Comparison of ENCODE assay signal across 11 cellular contexts in the genomic region with DNA sequence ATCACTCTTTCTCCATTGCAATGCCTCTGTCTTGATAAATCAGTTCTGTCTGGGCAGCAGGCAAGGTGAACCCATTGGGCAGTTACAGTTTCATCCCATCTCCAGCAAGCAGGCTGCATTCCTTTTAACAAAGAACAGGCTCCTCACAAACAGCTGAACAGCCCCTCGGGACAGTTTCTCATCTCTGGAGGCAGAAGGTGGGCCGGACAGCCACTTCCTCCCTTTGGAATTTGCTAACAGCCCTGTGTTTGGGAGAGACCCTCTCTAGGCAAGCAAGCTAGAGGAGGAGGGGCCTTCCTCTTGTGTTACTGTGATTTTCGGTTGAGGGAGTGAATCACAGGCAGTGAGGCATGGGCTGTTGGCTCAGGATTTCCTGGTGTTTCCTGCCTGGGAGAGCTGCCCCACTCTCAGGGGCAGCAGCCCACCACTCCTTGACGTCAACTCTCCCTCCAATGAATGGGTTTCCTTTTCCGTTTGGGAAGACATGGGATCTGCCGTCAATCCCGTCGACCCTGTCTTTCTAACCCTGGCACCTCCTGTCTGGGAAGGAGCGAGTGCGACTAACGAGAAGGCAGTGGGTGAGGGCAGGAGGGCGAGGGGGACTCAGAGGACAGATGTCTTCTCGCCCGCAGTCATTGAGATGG. TPM values are rescaled to one million over a fixed set of nuclear protein-coding genes. Genes with fewer than 3 reads are reported as not detected.
DNase-seq lines count a peak whose midpoint lies in the region; TF ChIP-seq lines count a peak whose summit lies in the region.
"Had no signal": no experiment of that assay in that cellular context is flagged by ENCODE, and none has a peak within 500 bp of the region (broad histone marks: within the 10 kb centered on the region; RNA-seq: fewer than 3 reads in every experiment).

No MANE protein-coding gene starts in this region.

- POLR2A ChIA-PET in A673 (lab: Charles Lee; ENCODE audit: low non-redundant PET): interaction anchor here (0.7 kb wide), 1 partner anchor 14 kb away, joined by 3 read pairs; no protein-coding TSS in a partner anchor

- no peaks in the 10 kb centered on the region for H3K9me3 ChIP-seq in SJSA1 (replicated peaks)
- no peaks in the 10 kb centered on the region for H3K9me3 ChIP-seq in neuron (ENCODE audit: low read length)
- no peaks in the 10 kb centered on the region for H3K9me3 ChIP-seq in A673 (ENCODE audit: low read depth, low read length, poor library complexity, severe bottlenecking)

- intact Hi-C loops in CD14-positive monocyte (cut with micrococcal nuclease): loop anchor here (2.0 kb wide), 2 partner anchors 14 kb away; partner anchors contain the start of gene SOCS3 (in 2 of the 2)
- intact Hi-C loops in A673 (cut with micrococcal nuclease; ENCODE audit: unreplicated experiment): no loop called here
- intact Hi-C loops in activated naive CD4-positive, alpha-beta T cell treated with anti-CD3 and anti-CD28 coated beads for 36 hours (cut with micrococcal nuclease): no loop called here

- H3K36me3 ChIP-seq in SJSA1: peaks cover 6% of the 10 kb centered on the region
- no peaks in the 10 kb centered on the region for H3K36me3 ChIP-seq in neuron (ENCODE audit: insufficient read depth, low read length)
- H3K36me3 ChIP-seq in A673 (ENCODE audit: insufficient read depth, low read length, poor library complexity, severe bottlenecking): no peaks in the 10 kb centered on the region

- H3K4me1 ChIP-seq in SJSA1 (replicated peaks) (peaks cover 69% of the 10 kb centered on the region), neuron (ENCODE audit: insufficient read depth, low read length) (peaks cover 44% of the 10 kb centered on the region), A673 (ENCODE audit: insufficient read depth, low read length, poor library complexity, severe bottlenecking) (peaks cover 10% of the 10 kb centered on the region)

- H3K27me3 ChIP-seq in SJSA1 (replicated peaks) (no peaks in the 10 kb centered on the region), neuron (ENCODE audit: insufficient read depth, low read length) (no peaks in the 10 kb centered on the region), A673 (replicated peaks; ENCODE audit: insufficient read depth, low read depth, low read length, poor library complexity) (no peaks in the 10 kb centered on the region)

- no TSS peak for BruUV-seq in A673 (replicated peaks; lab: Mats Ljungman, UMichigan)

- H3K27me3 Mint-ChIP-seq in CD14-positive monocyte (ENCODE audit: low read depth in 3 of 3): peaks cover 0 to 3% (median 2%) of the 10 kb centered on the region in 3 donors
- no peaks in the 10 kb centered on the region for H3K27me3 Mint-ChIP-seq in activated naive CD4-positive, alpha-beta T cell treated with anti-CD3 and anti-CD28 coated beads for 36 hours (ENCODE audit: low read depth)
- H3K27me3 Mint-ChIP-seq: activated CD8-positive, alpha-beta T cell treated with anti-CD3 and anti-CD28 coated beads for 36 hours had no signal

- H3K27ac ChIP-seq in SJSA1 (peak overlapping the region; percentile 91), A673 (ENCODE audit: low read depth, low read length, poor library complexity, severe bottlenecking) (no peak overlapping the region)

- H3K4me1 Mint-ChIP-seq in CD14-positive monocyte: peaks cover 48% of the 10 kb centered on the region
- H3K4me1 Mint-ChIP-seq in activated naive CD4-positive, alpha-beta T cell treated with anti-CD3 and anti-CD28 coated beads for 36 hours (ENCODE audit: low read depth): peaks cover 26% of the 10 kb centered on the region

- DNase-seq in CD14-positive monocyte (ENCODE audit: low spot score) (peak; percentile 67), SJSA1 (ENCODE audit: low read depth in 1 of 2, low spot score in 2 of 2) (peak; percentile 87 to 90), fibroblast of peridontal ligament (ENCODE audit: extremely low read depth) (peak; percentile 79), NCI-H1092 (lab: John Stamatoyannopoulos, UW) (no peak), A673 (ENCODE audit: low spot score) (no peak), NK-92 (lab: John Stamatoyannopoulos, UW; ENCODE audit: unreplicated experiment) (no peak)
- no peak for DNase-seq in activated naive CD4-positive, alpha-beta T cell treated with anti-CD3 and anti-CD28 coated beads for 36 hours
- DNase-seq: activated CD8-positive, alpha-beta T cell treated with anti-CD3 and anti-CD28 coated beads for 36 hours; effector memory CD4-positive, alpha-beta T cell; NCI-H524 treated with DMSO at 0.1 percent for 48 hours had no signal

- CTCF ChIA-PET in A673 (lab: Charles Lee): no interaction called here
- CTCF ChIA-PET in activated naive CD4-positive, alpha-beta T cell treated with anti-CD3 and anti-CD28 coated beads for 36 hours (lab: Charles Lee): interaction anchor here (2.8 kb wide), 1 partner anchor 14 kb away, joined by 11 read pairs; no protein-coding TSS in a partner anchor

- peak overlapping the region; percentile 10 for H2AFZ ChIP-seq in neuron (ENCODE audit: low read depth, low read length)

- no peaks in the 10 kb centered on the region for H3K9me3 Mint-ChIP-seq in CD14-positive monocyte
- H3K9me3 Mint-ChIP-seq in activated naive CD4-positive, alpha-beta T cell treated with anti-CD3 and anti-CD28 coated beads for 36 hours: no peaks in the 10 kb centered on the region
- H3K9me3 Mint-ChIP-seq: activated CD8-positive, alpha-beta T cell treated with anti-CD3 and anti-CD28 coated beads for 36 hours had no signal

- no peak overlapping the region for H3K4me3 ChIP-seq in SJSA1
- H3K4me3 ChIP-seq in neuron (ENCODE audit: low read length): no peak overlapping the region
- H3K4me3 ChIP-seq in A673 (ENCODE audit: low read depth, low read length, poor library complexity, severe bottlenecking): no peak overlapping the region

- no peak for TF ChIP-seq CTCF in CD14-positive monocyte (IDR thresholded peaks at IDR 0.05)
- no peak for TF ChIP-seq CTCF in A673 (conservative IDR thresholded peaks at IDR 0.05; ENCODE audit: low read depth, low read length)

- H3K27ac Mint-ChIP-seq in CD14-positive monocyte: peak overlapping the region; percentile 80 to 97 (median 92)
- no peak overlapping the region for H3K27ac Mint-ChIP-seq in activated naive CD4-positive, alpha-beta T cell treated with anti-CD3 and anti-CD28 coated beads for 36 hours
- H3K27ac Mint-ChIP-seq: activated CD8-positive, alpha-beta T cell treated with anti-CD3 and anti-CD28 coated beads for 36 hours had no signal

- H3K4me3 Mint-ChIP-seq in CD14-positive monocyte: peak overlapping the region in 1 of 2 donors; percentile 26
- no peak overlapping the region for H3K4me3 Mint-ChIP-seq in activated naive CD4-positive, alpha-beta T cell treated with anti-CD3 and anti-CD28 coated beads for 36 hours
- H3K4me3 Mint-ChIP-seq: activated CD8-positive, alpha-beta T cell treated with anti-CD3 and anti-CD28 coated beads for 36 hours had no signal

- peaks cover 2 to 8% of the 10 kb centered on the region in 2 donors for H3K36me3 Mint-ChIP-seq in CD14-positive monocyte
- H3K36me3 Mint-ChIP-seq in activated naive CD4-positive, alpha-beta T cell treated with anti-CD3 and anti-CD28 coated beads for 36 hours (ENCODE audit: low read depth): peaks cover 4% of the 10 kb centered on the region

RNA-seq across cellular contexts. Expression of gene PGS1, which starts 3.7 kb away (rescaled TPM):
- polyA plus RNA-seq in CD14-positive monocyte: 10 to 100 TPM; 26.0 to 28.0 TPM
- 43.6 and 64.1 TPM in 2 replicates for total RNA-seq in SJSA1 (2014; rRNA removed; shearing (Covaris generic))
- total RNA-seq in A673 (2021): 42.5 and 44.2 TPM in 2 replicates
- total RNA-seq in activated naive CD4-positive, alpha-beta T cell treated with anti-CD3 and anti-CD28 coated beads for 36 hours: 10 to 100 TPM; 69.0 to 73.1 TPM

RNA-seq across cellular contexts. Expression of gene SOCS3, which starts 14.9 kb away (rescaled TPM):
- polyA plus RNA-seq in CD14-positive monocyte: 100 to 1,000 TPM; 123 to 144 TPM
- 44.7 and 71.9 TPM in 2 replicates for total RNA-seq in SJSA1 (2014; rRNA removed; shearing (Covaris generic))
- total RNA-seq in A673 (2021): 7.2 and 9.5 TPM in 2 replicates
- total RNA-seq in activated naive CD4-positive, alpha-beta T cell treated with anti-CD3 and anti-CD28 coated beads for 36 hours: 100 to 1,000 TPM; 281 to 290 TPM

Comparison
In these comparisons a context has a peak if more than half of its experiments do, and no peak if none do; other contexts are left out.
1. DNase-seq: peak in CD14-positive monocyte (single experiment), SJSA1 (2 of 2) and fibroblast of peridontal ligament (single experiment); none in NCI-H1092 (single experiment), A673 (single experiment), activated naive CD4-positive, alpha-beta T cell treated with anti-CD3 and anti-CD28 coated beads for 36 hours (single experiment) and NK-92 (single experiment).
2. intact Hi-C loops: an anchor here in CD14-positive monocyte (2.0 kb wide); none called in A673 and activated naive CD4-positive, alpha-beta T cell treated with anti-CD3 and anti-CD28 coated beads for 36 hours.